9 cellular contexts compared by ENCODE assay signal in the genomic region with DNA sequence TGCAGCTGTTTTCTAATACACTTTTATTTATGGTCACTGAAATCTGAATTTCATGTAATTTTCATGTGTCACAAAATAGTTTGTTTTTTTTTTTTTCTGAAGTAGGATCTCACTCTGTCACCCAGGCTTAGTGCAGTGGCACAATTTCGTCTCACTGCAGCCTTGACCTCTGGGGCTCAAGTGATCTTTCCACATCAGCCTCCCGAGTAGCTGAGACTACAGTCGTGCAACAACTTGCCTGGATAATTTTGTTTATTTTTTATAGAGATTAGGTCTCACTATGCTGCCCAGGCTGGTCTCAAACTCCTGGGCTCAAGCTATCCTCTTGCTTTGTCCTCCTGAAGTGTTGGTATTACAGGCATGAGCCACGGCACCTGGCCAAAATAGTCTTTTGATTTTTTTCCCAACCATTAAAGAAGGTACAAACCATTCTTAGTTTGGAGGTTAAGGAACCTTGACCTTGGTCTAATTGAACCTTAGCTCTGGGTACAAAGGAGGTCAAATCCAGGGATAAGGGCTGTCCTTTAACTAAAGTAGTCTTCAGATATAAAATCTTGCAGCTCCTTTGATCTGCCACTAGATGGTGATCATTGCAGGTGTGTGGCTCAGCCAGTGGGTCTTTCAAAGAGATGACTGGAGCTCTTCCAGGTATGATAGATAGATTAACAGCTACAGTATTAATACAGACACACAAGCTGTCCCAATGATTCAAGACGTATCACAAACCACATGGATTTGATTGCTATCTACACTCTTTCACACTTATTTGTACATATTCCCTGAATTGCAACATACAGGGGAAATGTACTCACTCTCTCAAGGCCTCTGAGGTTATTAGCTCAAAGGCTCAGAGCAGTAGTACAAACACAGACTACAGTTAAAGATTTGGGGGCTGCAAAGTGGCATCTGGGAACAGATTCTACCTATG. TPM values are rescaled to one million over a fixed set of nuclear protein-coding genes. Genes with fewer than 3 reads are reported as not detected.
DNase-seq lines count a peak whose midpoint lies in the region; ATAC-seq, FAIRE-seq and TF ChIP-seq lines count a peak whose summit lies in the region.
"Had no signal": no experiment of that assay in that cellular context is flagged by ENCODE, and none has a peak within 500 bp of the region (broad histone marks: within the 10 kb centered on the region; RNA-seq: fewer than 3 reads in every experiment).

No MANE protein-coding gene starts in this region.

- DNase-seq in activated effector memory CD4-positive, alpha-beta T cell treated with anti-CD3 and anti-CD28 coated beads, Interleukin-2, amount 50 U/mL, for 16 hours: peak; percentile 67
- DNase-seq in activated effector memory CD4-positive, alpha-beta T cell treated with Interleukin-2 at 50 U/mL for 16 hours: no peak
- DNase-seq in H54 (ENCODE audit: insufficient read length, low spot score) (peak; percentile 35), NCI-H1436 (lab: John Stamatoyannopoulos, UW) (peak; percentile 42), T-helper 17 cell (no peak), erythroblast (lab: John Stamatoyannopoulos, UW) (peak; percentile 56 to 62), nephron progenitor cell (peak; percentile 16), omental fat pad (ENCODE audit: low spot score) (no peak)

- H3K27me3 Mint-ChIP-seq in T-helper 17 cell (no peaks in the 10 kb centered on the region), nephron progenitor cell (ENCODE audit: low read depth, poor library complexity) (peaks cover 12% of the 10 kb centered on the region)
- H3K27me3 Mint-ChIP-seq: activated naive CD8-positive, alpha-beta T cell had no signal

- peaks cover under 1% of the 10 kb centered on the region for H3K36me3 Mint-ChIP-seq in T-helper 17 cell (ENCODE audit: low read depth)
- no peaks in the 10 kb centered on the region for H3K36me3 Mint-ChIP-seq in nephron progenitor cell (ENCODE audit: low read depth)

- ATAC-seq in T-helper 17 cell (peak; percentile 32), omental fat pad (ENCODE audit: low FRiP score) (no peak)

- no peak overlapping the region for H3K27ac Mint-ChIP-seq in T-helper 17 cell
- H3K27ac Mint-ChIP-seq in nephron progenitor cell: no peak overlapping the region
- H3K27ac Mint-ChIP-seq: activated naive CD8-positive, alpha-beta T cell had no signal

- TF ChIP-seq POLR2A in H54 (IDR thresholded peaks at IDR 0.05; ENCODE audit: low read depth, low read length) (no peak), erythroblast (IDR thresholded peaks at IDR 0.05; ENCODE audit: low read length) (no peak)

- TF ChIP-seq CTCF in nephron progenitor cell (IDR thresholded peaks at IDR 0.05): peak; percentile 75
- no peak for TF ChIP-seq CTCF in omental fat pad (IDR thresholded peaks at IDR 0.05)

- FAIRE-seq in H54 (lab: Jason Lieb, UNC): peak; percentile 83

- no peak overlapping the region for H3K4me3 Mint-ChIP-seq in T-helper 17 cell
- H3K4me3 Mint-ChIP-seq in nephron progenitor cell: no peak overlapping the region
- H3K4me3 Mint-ChIP-seq: activated naive CD8-positive, alpha-beta T cell had no signal

- H3K9me3 ChIP-seq in T-helper 17 cell (ENCODE audit: control insufficient read depth, low read length, poor library complexity, severe bottlenecking): no peaks in the 10 kb centered on the region

- H3K9me3 Mint-ChIP-seq in nephron progenitor cell: no peaks in the 10 kb centered on the region

- H3K4me1 Mint-ChIP-seq in T-helper 17 cell (peaks cover 17% of the 10 kb centered on the region), nephron progenitor cell (peaks cover 20% of the 10 kb centered on the region)

RNA-seq across cellular contexts. Expression of gene KRCC1, which starts 4.7 kb away (rescaled TPM):
- total RNA-seq in T-helper 17 cell: 10 to 100 TPM in 1 of 2 donors, 1 to 10 TPM in 1; 7.8 to 10.6 TPM
- total RNA-seq in omental fat pad: 10 to 100 TPM; 12.2 to 37.8 (median 26.1) TPM

RNA-seq across cellular contexts. Expression of gene SMYD1, which starts 7.4 kb away (rescaled TPM):
- not detected for total RNA-seq in T-helper 17 cell
- not detected for total RNA-seq in omental fat pad

RNA-seq across cellular contexts. Expression of gene RNU2-63P, which starts 43.9 kb away (rescaled TPM):
- total RNA-seq in T-helper 17 cell: 10 to 100 TPM in 1 of 2 donors, 1 to 10 TPM in 1; 8.3 to 16.2 TPM
- not detected for total RNA-seq in omental fat pad

Comparison
In these comparisons a context has a peak if more than half of its experiments do, and no peak if none do; other contexts are left out.
1. DNase-seq: peak in activated effector memory CD4-positive, alpha-beta T cell treated with anti-CD3 and anti-CD28 coated beads, Interleukin-2, amount 50 U/mL, for 16 hours (single experiment), H54 (single experiment), NCI-H1436 (single experiment), erythroblast (2 of 2) and nephron progenitor cell (single experiment); none in activated effector memory CD4-positive, alpha-beta T cell treated with Interleukin-2 at 50 U/mL for 16 hours (single experiment), T-helper 17 cell (0 of 3) and omental fat pad (single experiment).
2. RNA of gene RNU2-63P, which starts 43.9 kb away (total RNA-seq): 8.3 to 16.2 TPM in T-helper 17 cell; not detected in omental fat pad; every median in the first group is over 4 times any median in the second.